In genomic region chr2:69034845-69035244, GRCh38 we compare ENCODE assay signal across 15 cellular contexts. TPM values are rescaled to one million over a fixed set of nuclear protein-coding genes. Genes with fewer than 3 reads are reported as not detected.
A peak's percentile ranks its signal among the peaks of the same experiment; 100 is the strongest.
DNase-seq lines count a peak whose midpoint lies in the region; ATAC-seq and TF ChIP-seq lines count a peak whose summit lies in the region.
"Had no signal": no experiment of that assay in that cellular context is flagged by ENCODE, and none has a peak within 500 bp of the region (broad histone marks: within the 10 kb centered on the region; RNA-seq: fewer than 3 reads in every experiment).

No MANE protein-coding gene starts in this region.

- H3K9me3 Mint-ChIP-seq in activated CD4-positive, alpha-beta T cell treated with anti-CD3 and anti-CD28 coated beads, Interleukin-2, amount 10 ng/mL, durations not matched to agents 24 days and 14 days, result no peaks in the 10 kb centered on the region
- H3K9me3 Mint-ChIP-seq: CD8-positive, alpha-beta memory T cell had no signal

- H3K4me1 Mint-ChIP-seq in activated CD4-positive, alpha-beta T cell treated with anti-CD3 and anti-CD28 coated beads, Interleukin-2, amount 10 ng/mL, durations not matched to agents 24 days and 14 days, result no peaks in the 10 kb centered on the region
- H3K4me1 Mint-ChIP-seq: CD8-positive, alpha-beta memory T cell had no signal

- no peak for TF ChIP-seq CTCF in epithelial cell of esophagus (IDR thresholded peaks at IDR 0.05; ENCODE audit: insufficient read depth, low read depth, low read length, missing control alignments)
- no peak for TF ChIP-seq CTCF in omental fat pad (IDR thresholded peaks at IDR 0.05)

- ATAC-seq in omental fat pad (ENCODE audit: low FRiP score), result peak; percentile 49
- ATAC-seq in HG02870 (IDR thresholded peaks at IDR 0.05; ENCODE audit: unreplicated experiment), result no peak
- ATAC-seq: HCT116 had no signal

- DNase-seq in activated CD4-positive, alpha-beta T cell treated with anti-CD3 and anti-CD28 coated beads, Interleukin-2, amount 10 ng/mL, durations not matched to agents 24 days and 14 days, result peak; percentile 30
- no peak for DNase-seq in activated CD4-positive, alpha-beta T cell treated with anti-CD3 and anti-CD28 coated beads for 48 hours
- peak; percentile 59 for DNase-seq in epithelial cell of esophagus (ENCODE audit: low read depth)
- DNase-seq in omental fat pad (ENCODE audit: low spot score), result no peak
- DNase-seq in SIG-M5 treated with dmso at 0.1 percent for 504 hours (lab: John Stamatoyannopoulos, UW; ENCODE audit: unreplicated experiment), result no peak
- DNase-seq in posterior vena cava (ENCODE audit: low spot score), result no peak
- DNase-seq: AML-193; Caco-2; CD8-positive, alpha-beta memory T cell; DND-41; GDM1; IMR-90 had no signal

- no peak overlapping the region for H3K4me3 ChIP-seq in epithelial cell of esophagus (ENCODE audit: low read length)
- H3K4me3 ChIP-seq: BLaER1 had no signal

- no peaks in the 10 kb centered on the region for H3K36me3 Mint-ChIP-seq in activated CD4-positive, alpha-beta T cell treated with anti-CD3 and anti-CD28 coated beads, Interleukin-2, amount 10 ng/mL, durations not matched to agents 24 days and 14 days (ENCODE audit: low read depth)
- H3K36me3 Mint-ChIP-seq: CD8-positive, alpha-beta memory T cell had no signal

- H3K4me3 Mint-ChIP-seq in activated CD4-positive, alpha-beta T cell treated with anti-CD3 and anti-CD28 coated beads, Interleukin-2, amount 10 ng/mL, durations not matched to agents 24 days and 14 days, result no peak overlapping the region
- H3K4me3 Mint-ChIP-seq: CD8-positive, alpha-beta memory T cell had no signal

- H3K27me3 Mint-ChIP-seq in activated CD4-positive, alpha-beta T cell treated with anti-CD3 and anti-CD28 coated beads, Interleukin-2, amount 10 ng/mL, durations not matched to agents 24 days and 14 days, result peaks cover 45% of the 10 kb centered on the region

- intact Hi-C loops in activated CD4-positive, alpha-beta T cell treated with anti-CD3 and anti-CD28 coated beads, Interleukin-2, amount 10 ng/mL, durations not matched to agents 24 days and 14 days (cut with micrococcal nuclease), result no loop called here
- intact Hi-C loops in posterior vena cava (cut with DNase I), result no loop called here

- H3K27ac Mint-ChIP-seq in activated CD4-positive, alpha-beta T cell treated with anti-CD3 and anti-CD28 coated beads, Interleukin-2, amount 10 ng/mL, durations not matched to agents 24 days and 14 days, result no peak overlapping the region
- H3K27ac Mint-ChIP-seq: CD8-positive, alpha-beta memory T cell had no signal

RNA-seq across cellular contexts. Expression of gene ANTXR1, which starts 21.9 kb away (rescaled TPM):
- total RNA-seq in activated CD4-positive, alpha-beta T cell treated with anti-CD3 and anti-CD28 coated beads, Interleukin-2, amount 10 ng/mL, durations not matched to agents 24 days and 14 days, result 0.09 TPM in 1 of 2 replicates, not detected in the other
- total RNA-seq in omental fat pad (10 to 100 TPM; 27.7 to 49.1 (median 37.1) TPM), posterior vena cava (100 to 1,000 TPM; 146 to 147 TPM)

Comparison
In these comparisons a context has a peak if more than half of its experiments do, and no peak if none do; other contexts are left out.
1. DNase-seq: peak in activated CD4-positive, alpha-beta T cell treated with anti-CD3 and anti-CD28 coated beads, Interleukin-2, amount 10 ng/mL, durations not matched to agents 24 days and 14 days (single experiment) and epithelial cell of esophagus (single experiment); none in activated CD4-positive, alpha-beta T cell treated with anti-CD3 and anti-CD28 coated beads for 48 hours (single experiment), omental fat pad (single experiment), SIG-M5 treated with dmso at 0.1 percent for 504 hours (single experiment) and posterior vena cava (single experiment).
2. RNA of gene ANTXR1, which starts 21.9 kb away (total RNA-seq): 146 to 147 TPM in posterior vena cava and 27.7 to 49.1 TPM in omental fat pad; 0.09 TPM in activated CD4-positive, alpha-beta T cell treated with anti-CD3 and anti-CD28 coated beads, Interleukin-2, amount 10 ng/mL, durations not matched to agents 24 days and 14 days; every median in the first group is over 10 times any median in the second.